ENCODE assay signal across 8 cellular contexts in the genomic region with DNA sequence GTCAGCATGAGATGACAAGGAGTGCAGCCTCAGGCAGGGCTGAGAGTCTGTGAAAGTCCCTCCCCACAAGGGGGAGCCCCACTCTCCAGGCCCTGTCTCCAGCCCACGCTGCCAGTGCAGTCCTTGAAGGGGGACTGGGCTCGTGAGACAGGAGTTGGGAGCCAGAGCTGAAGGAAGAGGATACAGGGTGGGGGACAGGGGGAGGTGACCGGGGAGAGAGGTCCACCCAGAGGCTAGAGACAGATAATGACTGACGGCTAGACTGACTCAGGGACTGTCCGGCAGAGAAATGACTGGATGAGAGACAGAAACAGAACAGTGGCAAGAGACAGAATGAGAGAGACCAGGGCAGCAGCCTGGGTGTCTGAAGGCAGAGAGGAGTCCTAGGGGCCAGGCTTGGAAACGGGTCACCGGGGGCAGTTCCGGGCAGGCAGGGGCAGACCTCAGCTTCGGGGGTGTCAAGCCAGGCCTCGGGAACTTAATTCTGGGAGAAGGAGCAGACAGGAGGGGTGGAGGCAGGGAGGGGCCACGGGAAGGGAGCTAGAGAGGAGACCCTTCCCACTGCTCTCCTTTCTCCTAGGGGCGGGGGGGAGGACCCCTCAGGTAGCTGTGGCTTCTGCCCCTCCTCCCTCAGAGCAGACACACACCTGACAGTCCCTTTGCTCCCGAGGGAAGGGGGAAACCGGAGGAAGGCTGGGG. TPM values are rescaled to one million over a fixed set of nuclear protein-coding genes. Genes with fewer than 3 reads are reported as not detected.
A peak's percentile ranks its signal among the peaks of the same experiment; 100 is the strongest.
DNase-seq lines count a peak whose midpoint lies in the region; ATAC-seq, FAIRE-seq and TF ChIP-seq lines count a peak whose summit lies in the region.

No MANE protein-coding gene starts in this region.

- ATAC-seq in GM19467 (IDR thresholded peaks at IDR 0.05; ENCODE audit: unreplicated experiment) (peak; percentile 51), omental fat pad (ENCODE audit: low FRiP score) (peak; percentile 66)

- peak overlapping the region in 2 of 3 donors; percentile 13 to 92 for H3K27ac Mint-ChIP-seq in IgD-negative memory B cell

- H3K4me3 Mint-ChIP-seq in IgD-negative memory B cell, result peak overlapping the region; percentile 57 to 95 (median 86)

- H3K36me3 Mint-ChIP-seq in IgD-negative memory B cell, result peaks cover 5% of the 10 kb centered on the region

- peak; percentile 86 for TF ChIP-seq CTCF in AG09319 (IDR thresholded peaks at IDR 0.05; ENCODE audit: low read depth, low read length)
- TF ChIP-seq CTCF in fibroblast of the aortic adventitia (IDR thresholded peaks at IDR 0.05; ENCODE audit: insufficient read depth, low read length), result peak; percentile 78
- TF ChIP-seq CTCF in omental fat pad (IDR thresholded peaks at IDR 0.05), result peak in 2 of 3 donors; percentile 36 to 61

- H3K4me1 Mint-ChIP-seq in IgD-negative memory B cell, result peaks cover 5 to 13% (median 8%) of the 10 kb centered on the region in 3 donors

- FAIRE-seq in urothelium cell line (lab: Jason Lieb, UNC), result no peak

- no peaks in the 10 kb centered on the region for H3K9me3 Mint-ChIP-seq in IgD-negative memory B cell

- no peak for DNase-seq in AG09319 (ENCODE audit: extremely low read depth, low read depth)
- DNase-seq in activated T-cell treated with anti-CD3 and anti-CD28 coated beads for 24 hours (ENCODE audit: low read depth), result peak; percentile 51
- peak; percentile 51 for DNase-seq in fibroblast of the aortic adventitia (ENCODE audit: low read depth)
- DNase-seq in omental fat pad (ENCODE audit: low spot score), result no peak
- DNase-seq in urothelium cell line (ENCODE audit: low spot score), result peak; percentile 89
- no peak for DNase-seq in amniotic stem cell (lab: John Stamatoyannopoulos, UW)

- H3K27me3 Mint-ChIP-seq in IgD-negative memory B cell, result peaks cover 5% of the 10 kb centered on the region

- peak overlapping the region; percentile 60 for H3K4me3 ChIP-seq in fibroblast of the aortic adventitia (ENCODE audit: low read depth, low read length)

RNA-seq across cellular contexts. Expression of a gene that starts 0.9 kb away (rescaled TPM):
- 0.09 TPM for polyA plus RNA-seq in IgD-negative memory B cell
- total RNA-seq in fibroblast of the aortic adventitia (ENCODE audit: low replicate concordance) (2.4 and 3.7 TPM in 2 replicates), omental fat pad (1 to 10 TPM; 1.6 to 4.9 (median 1.8) TPM)

RNA-seq across cellular contexts. Expression of a gene that starts 14.4 kb away (rescaled TPM):
- polyA plus RNA-seq in IgD-negative memory B cell, result not detected
- total RNA-seq in fibroblast of the aortic adventitia (ENCODE audit: low replicate concordance) (not detected in 2 replicates), omental fat pad (not detected)

RNA-seq across cellular contexts. Expression of a gene that starts 21.7 kb away (rescaled TPM):
- 28.0 TPM for polyA plus RNA-seq in IgD-negative memory B cell
- 164 and 176 TPM in 2 replicates for total RNA-seq in fibroblast of the aortic adventitia (ENCODE audit: low replicate concordance)
- 100 to 1,000 TPM; 126 to 150 (median 129) TPM for total RNA-seq in omental fat pad

RNA-seq across cellular contexts. Expression of a gene that starts 38.5 kb away (rescaled TPM):
- 18.8 TPM for polyA plus RNA-seq in IgD-negative memory B cell
- total RNA-seq in fibroblast of the aortic adventitia (ENCODE audit: low replicate concordance) (91.8 and 97.0 TPM in 2 replicates), omental fat pad (100 to 1,000 TPM in 3 of 4 donors, 10 to 100 TPM in 1; 85.6 to 143 (median 120) TPM)

RNA-seq across cellular contexts. Expression of a gene that starts 38.9 kb away (rescaled TPM):
- polyA plus RNA-seq in IgD-negative memory B cell, result 68.7 TPM
- total RNA-seq in fibroblast of the aortic adventitia (ENCODE audit: low replicate concordance) (13.0 and 60.2 TPM in 2 replicates), omental fat pad (10 to 100 TPM; 39.2 to 46.7 (median 43.6) TPM)

Comparison
In these comparisons a context has a peak if more than half of its experiments do, and no peak if none do; other contexts are left out.
1. DNase-seq: peak in activated T-cell treated with anti-CD3 and anti-CD28 coated beads for 24 hours (single experiment), fibroblast of the aortic adventitia (single experiment) and urothelium cell line (single experiment); none in AG09319 (single experiment), omental fat pad (single experiment) and amniotic stem cell (single experiment).
2. Peak in every context shown above with its lines, with median percentiles within 50 percentile points of each other: CTCF ChIP-seq.